ENCODE assay signal across 10 cellular contexts in genomic region chr1:18114726-18115410, GRCh38. TPM values are rescaled to one million over a fixed set of nuclear protein-coding genes. Genes with fewer than 3 reads are reported as not detected.
"Had no signal": no experiment of that assay in that cellular context is flagged by ENCODE, and none has a peak within 500 bp of the region (broad histone marks: within the 10 kb centered on the region; RNA-seq: fewer than 3 reads in every experiment).

No MANE protein-coding gene starts in this region.

- H3K4me3 ChIP-seq: GM23248, HAP-1 had no signal

- ATAC-seq: HCT116 had no signal

- DNase-seq: GM23248, H7, HFFc6, IMR-90, KBM-7 had no signal

- H3K36me3 ChIP-seq: HAP-1 had no signal

- H3K4me1 ChIP-seq: HAP-1 had no signal

- H3K9ac ChIP-seq: GM23248 had no signal

- FAIRE-seq: HTR-8/SVneo had no signal

- H2AFZ ChIP-seq: GM23248 had no signal

- H3K9me3 ChIP-seq: HAP-1 had no signal

- H3K27ac ChIP-seq: GM23248 had no signal

RNA-seq across cellular contexts. Expression of gene IGSF21, which starts 7.3 kb away (rescaled TPM):
- total RNA-seq: GM23248, H4, HFFc6, HT-29, IMR-90 had no signal
- polyA plus RNA-seq: GM23248, IMR-90 had no signal
